In the genomic region with DNA sequence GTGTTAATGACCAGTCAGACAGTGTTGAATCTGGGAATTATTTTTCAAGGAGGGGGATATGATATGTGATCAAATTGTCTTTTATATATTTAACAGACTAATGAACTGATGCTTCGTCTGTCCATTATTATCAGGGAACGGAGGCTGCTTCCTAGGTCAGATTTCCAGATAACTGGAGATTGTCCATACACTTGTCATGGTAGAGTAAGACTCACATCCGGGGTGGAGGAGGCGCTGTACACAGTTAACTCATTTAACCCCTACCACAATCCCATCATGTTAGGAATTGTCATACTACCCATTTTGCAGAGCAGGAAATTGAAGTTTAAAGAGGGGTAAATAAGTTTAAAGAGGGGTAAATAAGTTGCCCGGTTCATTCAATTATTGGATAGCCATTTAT, we compare ENCODE assay signal across 19 cellular contexts. TPM values are rescaled to one million over a fixed set of nuclear protein-coding genes. Genes with fewer than 3 reads are reported as not detected.
A peak's percentile ranks its signal among the peaks of the same experiment; 100 is the strongest.
DNase-seq lines count a peak whose midpoint lies in the region; ATAC-seq, FAIRE-seq and TF ChIP-seq lines count a peak whose summit lies in the region.
"Had no signal": no experiment of that assay in that cellular context is flagged by ENCODE, and none has a peak within 500 bp of the region (broad histone marks: within the 10 kb centered on the region; RNA-seq: fewer than 3 reads in every experiment).

No MANE protein-coding gene starts in this region.

- H3K79me2 ChIP-seq in K562 (ENCODE audit: control insufficient read depth, insufficient read depth, low read length) = no peaks in the 10 kb centered on the region

- H3K9me3 ChIP-seq in K562 (replicated peaks; ENCODE audit: control insufficient read depth, insufficient read depth, low read depth, low read length) = no peaks in the 10 kb centered on the region
- H3K9me3 ChIP-seq in A673 (ENCODE audit: low read depth, low read length, poor library complexity, severe bottlenecking) = no peaks in the 10 kb centered on the region
- H3K9me3 ChIP-seq: adrenal gland, left lung, Peyer's patch had no signal

- H3K4me2 ChIP-seq in K562 (ENCODE audit: insufficient read depth, low read length) = no peak overlapping the region

- no peak for TF ChIP-seq POLR2A in K562 (conservative IDR thresholded peaks at IDR 0.05)

- no peak for DNase-seq in stimulated activated naive CD8-positive, alpha-beta T cell treated with anti-CD3 and anti-CD28 coated beads, Interleukin-15, Interleukin-2, amounts not matched to agents 100 U/mL and 50 U/mL, for 24 hours
- DNase-seq in K562 (ENCODE audit: extremely low read depth in 1 of 4, low spot score in 3 of 4) (no peak), A673 (ENCODE audit: low spot score) (no peak), NCI-H1694 (lab: John Stamatoyannopoulos, UW) (no peak), SKM-1 (lab: John Stamatoyannopoulos, UW; ENCODE audit: unreplicated experiment) (no peak)
- DNase-seq in natural killer cell treated with Interleukin-12 subunit alpha and Interleukin-12 subunit beta and Interleukin-15 and Interleukin-18, amount 100 ng/mL, for 72 hours (ENCODE audit: low spot score) = no peak
- DNase-seq: activated CD4-positive, alpha-beta T cell treated with anti-CD3 and anti-CD28 coated beads for 4 hours; DMS79; left lung; NCI-H2081 treated with DMSO at 0.1 percent for 48 hours; NCI-H524 treated with DMSO at 0.1 percent for 48 hours; Peyer's patch; T-helper 17 cell had no signal

- CTCF ChIA-PET in K562 (lab: Yijun Ruan, JAX; ENCODE audit: low intra/inter-chr PET ratio) (no interaction called here), A673 (lab: Charles Lee) (no interaction called here)

- in situ Hi-C loops in K562 (cut with MboI) = no loop called here

- no peak overlapping the region for H3K4me3 Mint-ChIP-seq in stimulated activated naive CD8-positive, alpha-beta T cell treated with anti-CD3 and anti-CD28 coated beads, Interleukin-15, Interleukin-2, amounts not matched to agents 100 ng/mL and 50 ng/mL, for 24 hours
- peak overlapping the region; percentile 2 for H3K4me3 Mint-ChIP-seq in natural killer cell treated with Interleukin-12 subunit alpha and Interleukin-12 subunit beta and Interleukin-15 and Interleukin-18, amount 100 ng/mL, for 72 hours
- H3K4me3 Mint-ChIP-seq: T-helper 17 cell, type B pancreatic cell had no signal

- H3K27me3 Mint-ChIP-seq in stimulated activated naive CD8-positive, alpha-beta T cell treated with anti-CD3 and anti-CD28 coated beads, Interleukin-15, Interleukin-2, amounts not matched to agents 100 ng/mL and 50 ng/mL, for 24 hours = no peaks in the 10 kb centered on the region
- no peaks in the 10 kb centered on the region for H3K27me3 Mint-ChIP-seq in natural killer cell treated with Interleukin-12 subunit alpha and Interleukin-12 subunit beta and Interleukin-15 and Interleukin-18, amount 100 ng/mL, for 72 hours
- H3K27me3 Mint-ChIP-seq: T-helper 17 cell, type B pancreatic cell had no signal

- H3K4me1 Mint-ChIP-seq in stimulated activated naive CD8-positive, alpha-beta T cell treated with anti-CD3 and anti-CD28 coated beads, Interleukin-15, Interleukin-2, amounts not matched to agents 100 ng/mL and 50 ng/mL, for 24 hours (ENCODE audit: low read depth) = peaks cover 86% of the 10 kb centered on the region
- H3K4me1 Mint-ChIP-seq in natural killer cell treated with Interleukin-12 subunit alpha and Interleukin-12 subunit beta and Interleukin-15 and Interleukin-18, amount 100 ng/mL, for 72 hours (ENCODE audit: low read depth in 2 of 2) = peaks cover 82 to 96% of the 10 kb centered on the region in 2 donors

- no peaks in the 10 kb centered on the region for H4K20me1 ChIP-seq in K562 (replicated peaks; ENCODE audit: control insufficient read depth, insufficient read depth, low read length)

- ATAC-seq in stimulated activated naive CD8-positive, alpha-beta T cell treated with anti-CD3 and anti-CD28 coated beads, Interleukin-15, Interleukin-2, amounts not matched to agents 100 U/mL and 50 U/mL, for 24 hours = no peak
- ATAC-seq in K562 = no peak
- ATAC-seq in natural killer cell treated with Interleukin-12 subunit alpha and Interleukin-12 subunit beta and Interleukin-15 and Interleukin-18, amount 100 ng/mL, for 72 hours = no peak
- ATAC-seq in HG03442 (IDR thresholded peaks at IDR 0.05; ENCODE audit: unreplicated experiment) = no peak
- ATAC-seq: T-helper 17 cell had no signal

- H3K27ac ChIP-seq in K562 (ENCODE audit: extremely low read depth, low read depth, low read length) (no peak overlapping the region), A673 (ENCODE audit: low read depth, low read length, poor library complexity, severe bottlenecking) (no peak overlapping the region)

- peaks cover under 1% of the 10 kb centered on the region for H3K36me3 Mint-ChIP-seq in stimulated activated naive CD8-positive, alpha-beta T cell treated with anti-CD3 and anti-CD28 coated beads, Interleukin-15, Interleukin-2, amounts not matched to agents 100 ng/mL and 50 ng/mL, for 24 hours (ENCODE audit: low read depth)
- no peaks in the 10 kb centered on the region for H3K36me3 Mint-ChIP-seq in natural killer cell treated with Interleukin-12 subunit alpha and Interleukin-12 subunit beta and Interleukin-15 and Interleukin-18, amount 100 ng/mL, for 72 hours
- H3K36me3 Mint-ChIP-seq: type B pancreatic cell had no signal

- POLR2A ChIA-PET in K562 (lab: Yijun Ruan, JAX) = no interaction called here
- POLR2A ChIA-PET in A673 (lab: Charles Lee; ENCODE audit: low non-redundant PET) = no interaction called here

- H3K27me3 ChIP-seq in K562 (ENCODE audit: control insufficient read depth in 2 of 2, insufficient read depth in 2 of 2, low read length in 2 of 2) (peaks cover 2 to 9% of the 10 kb centered on the region in 2 experiments; a peak in 2 of 5 replicates), A673 (replicated peaks; ENCODE audit: insufficient read depth, low read depth, low read length, poor library complexity) (no peaks in the 10 kb centered on the region)
- H3K27me3 ChIP-seq: adrenal gland, left lung, Peyer's patch had no signal

- FAIRE-seq in K562 (lab: Jason Lieb, UNC) = no peak
- FAIRE-seq: colon, H1 had no signal

- no peak overlapping the region for H3K9ac ChIP-seq in K562 (ENCODE audit: insufficient read depth in 1 of 2, low read depth in 2 of 2, low read length in 2 of 2)

- WGBS in K562 (ENCODE audit: insufficient coverage, low coverage, missing lambda C conversion rate) = 4% methylated on average over 5 of the region's 5 CpGs

- H3K27ac Mint-ChIP-seq in stimulated activated naive CD8-positive, alpha-beta T cell treated with anti-CD3 and anti-CD28 coated beads, Interleukin-15, Interleukin-2, amounts not matched to agents 100 ng/mL and 50 ng/mL, for 24 hours = peak overlapping the region; percentile 51
- H3K27ac Mint-ChIP-seq in natural killer cell treated with Interleukin-12 subunit alpha and Interleukin-12 subunit beta and Interleukin-15 and Interleukin-18, amount 100 ng/mL, for 72 hours = peak overlapping the region; percentile 80 to 93
- H3K27ac Mint-ChIP-seq: T-helper 17 cell, type B pancreatic cell had no signal

- H2AFZ ChIP-seq in K562 (ENCODE audit: low read depth, low read length) = no peak overlapping the region

- no peak for TF ChIP-seq EP300 in K562 (IDR thresholded peaks at IDR 0.05; ENCODE audit: low read length)

- no peaks in the 10 kb centered on the region for H3K9me1 ChIP-seq in K562 (ENCODE audit: control insufficient read depth, insufficient read depth, low read length)

- no peak for TF ChIP-seq RAD21 in K562 (CRISPR knock-in tag; conservative IDR thresholded peaks at IDR 0.05 in 1 of 2, IDR thresholded peaks at IDR 0.05 in 1 of 2)

- H3K36me3 ChIP-seq in K562 (ENCODE audit: control insufficient read depth, insufficient read depth, low read length) (no peaks in the 10 kb centered on the region), A673 (ENCODE audit: insufficient read depth, low read length, poor library complexity, severe bottlenecking) (no peaks in the 10 kb centered on the region)
- H3K36me3 ChIP-seq: adrenal gland, left lung, Peyer's patch had no signal

- H3K4me3 ChIP-seq in K562 (no peak overlapping the region), A673 (ENCODE audit: low read depth, low read length, poor library complexity, severe bottlenecking) (no peak overlapping the region)
- H3K4me3 ChIP-seq: adrenal gland, left lung, Peyer's patch had no signal

- BruUV-seq in K562 (replicated peaks; lab: Mats Ljungman, UMichigan) = no TSS peak
- no TSS peak for BruUV-seq in A673 (replicated peaks; lab: Mats Ljungman, UMichigan)

- no peak for TF ChIP-seq CTCF in K562 (IDR thresholded peaks at IDR 0.05 in 2 of 3, conservative IDR thresholded peaks at IDR 0.05 in 1 of 3; ENCODE audit: insufficient read depth in 2 of 3, low read depth in 1 of 3, low read length in 3 of 3)
- TF ChIP-seq CTCF in A673 (conservative IDR thresholded peaks at IDR 0.05; ENCODE audit: low read depth, low read length) = no peak

- intact Hi-C loops in K562 (cut with micrococcal nuclease) (no loop called here), A673 (cut with micrococcal nuclease; ENCODE audit: unreplicated experiment) (no loop called here)

- H3K9me3 Mint-ChIP-seq in stimulated activated naive CD8-positive, alpha-beta T cell treated with anti-CD3 and anti-CD28 coated beads, Interleukin-15, Interleukin-2, amounts not matched to agents 100 ng/mL and 50 ng/mL, for 24 hours = peaks cover under 1% of the 10 kb centered on the region
- no peaks in the 10 kb centered on the region for H3K9me3 Mint-ChIP-seq in natural killer cell treated with Interleukin-12 subunit alpha and Interleukin-12 subunit beta and Interleukin-15 and Interleukin-18, amount 100 ng/mL, for 72 hours
- H3K9me3 Mint-ChIP-seq: type B pancreatic cell had no signal

- H3K4me1 ChIP-seq in K562 (replicated peaks in 1 of 2; ENCODE audit: control insufficient read depth in 2 of 2, insufficient read depth in 2 of 2, low read length in 2 of 2) = no peaks in the 10 kb centered on the region; a peak in 1 of 5 replicates
- H3K4me1 ChIP-seq in A673 (ENCODE audit: insufficient read depth, low read length, poor library complexity, severe bottlenecking) = peaks cover 31% of the 10 kb centered on the region

RNA-seq across cellular contexts. Expression of gene ARHGAP26, which starts 55.9 kb away (rescaled TPM):
- total RNA-seq in K562 (2011; cell fraction: chromatin; rRNA removed; ENCODE audit: low replicate concordance) = 4.3 and 6.8 TPM in 2 replicates
- 1.7 and 2.0 TPM in 2 replicates for total RNA-seq in K562 (2011; cell fraction: nucleolus; rRNA removed)
- total RNA-seq in K562 (2011; cell fraction: nucleoplasm; rRNA removed) = 2.0 and 4.5 TPM in 2 replicates
- total RNA-seq in K562 (2014; rRNA removed) (0.18 and 0.29 TPM in 2 replicates), K562 (2014; rRNA removed; fragmentation: Illumina TruSeq; extraction: Trizol) (0.69 and 1.1 TPM in 2 replicates), K562 (2015; rRNA removed; fragmentation: Illumina TruSeq; extraction: Trizol) (0.34 and 0.69 TPM in 2 replicates), K562 (2021) (0.92 and 1.1 TPM in 2 replicates), A673 (2021) (25.5 and 25.8 TPM in 2 replicates)
- polyA plus RNA-seq in K562 (2011; rRNA removed) (0.11 and 0.13 TPM in 2 replicates), K562 (2014; fragmentation: Illumina TruSeq; extraction: Trizol) (0.55 and 1.0 TPM in 2 replicates), K562 (2014; fragmentation: Nextera tagmentation; extraction: Ambion mirVana) (under 1 TPM; 0.23 to 0.53 TPM), K562 (2014; rRNA removed) (0.40 and 0.56 TPM in 2 replicates)
- 0.13 and 0.18 TPM in 2 replicates for polyA plus RNA-seq in K562 (2011; cell fraction: cytosol; rRNA removed)
- polyA plus RNA-seq in K562 (2011; cell fraction: nucleus; rRNA removed) = 0.21 and 0.70 TPM in 2 replicates
- polyA plus RNA-seq in K562 (2012) = 0.55 and 2.4 TPM in 2 replicates
- 0.90 and 1.4 TPM in 2 replicates for polyA minus RNA-seq in K562 (2011; rRNA and poly(A)+ RNA removed)
- polyA minus RNA-seq in K562 (2011; cell fraction: cytosol; rRNA and poly(A)+ RNA removed) = 0.86 TPM in 1 of 2 replicates, not detected in the other
- 1.3 and 2.3 TPM in 2 replicates for polyA minus RNA-seq in K562 (2011; cell fraction: nucleus; rRNA and poly(A)+ RNA removed)
- 100 to 1,000 TPM; 109 to 110 TPM for total RNA-seq in natural killer cell treated with Interleukin-12 subunit alpha and Interleukin-12 subunit beta and Interleukin-15 and Interleukin-18, amount 100 ng/mL, for 72 hours
